1 cellular context compared by ENCODE assay signal in the genomic region with DNA sequence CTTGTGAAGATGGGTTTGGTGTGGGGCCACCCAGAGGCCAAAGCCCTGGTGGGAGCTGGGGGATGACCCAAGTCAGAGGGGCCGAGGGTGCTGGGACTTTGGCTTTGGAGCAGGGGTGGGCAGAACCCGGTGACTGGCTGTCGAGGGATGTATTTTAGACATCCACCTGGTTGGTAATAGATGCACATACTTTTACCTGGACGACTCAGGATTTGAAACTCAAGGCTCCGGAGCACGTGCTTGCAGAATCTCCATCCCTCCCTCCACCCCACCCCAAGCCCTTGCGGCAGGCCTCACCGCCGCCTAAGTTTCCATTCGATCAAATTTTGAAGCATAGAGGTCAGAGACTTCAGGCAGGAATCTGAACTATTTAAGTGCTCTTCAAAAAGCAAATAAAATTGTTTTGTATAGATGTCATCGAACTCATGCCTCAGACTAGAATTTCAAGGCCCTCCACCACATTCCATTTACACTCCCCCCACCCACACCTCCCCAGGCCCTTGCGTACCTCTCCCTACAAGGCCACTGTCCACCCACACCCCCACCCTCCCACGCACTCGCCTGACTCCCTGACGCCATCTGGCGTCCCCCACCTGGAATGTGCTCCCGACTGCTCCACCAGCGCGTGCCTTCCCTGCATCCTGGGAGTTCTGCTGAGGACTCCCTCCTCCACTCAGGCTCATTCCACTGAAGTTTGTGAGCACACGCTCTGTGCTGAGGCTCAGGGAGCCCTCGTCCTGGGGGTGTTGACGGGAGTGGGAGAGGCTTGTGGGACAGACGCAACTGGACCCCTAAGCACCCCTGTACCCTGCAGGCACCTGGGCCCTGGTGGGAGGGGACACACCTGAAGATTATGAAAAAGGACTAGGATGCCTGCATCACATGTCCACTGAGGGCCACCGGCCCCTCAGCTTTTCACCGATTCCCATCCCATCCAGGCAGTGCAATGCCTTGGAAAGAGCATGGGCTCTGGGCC.
A peak's percentile ranks its signal among the peaks of the same experiment; 100 is the strongest.
TF ChIP-seq lines count a peak whose summit lies in the region.

No MANE protein-coding gene starts in this region.

TF ChIP-seq in HepG2, 621 proteins besides CTCF, POLR2A, EP300 and RAD21 (continued from another document and continues in another):
- TF ChIP-seq, protein P1, sequence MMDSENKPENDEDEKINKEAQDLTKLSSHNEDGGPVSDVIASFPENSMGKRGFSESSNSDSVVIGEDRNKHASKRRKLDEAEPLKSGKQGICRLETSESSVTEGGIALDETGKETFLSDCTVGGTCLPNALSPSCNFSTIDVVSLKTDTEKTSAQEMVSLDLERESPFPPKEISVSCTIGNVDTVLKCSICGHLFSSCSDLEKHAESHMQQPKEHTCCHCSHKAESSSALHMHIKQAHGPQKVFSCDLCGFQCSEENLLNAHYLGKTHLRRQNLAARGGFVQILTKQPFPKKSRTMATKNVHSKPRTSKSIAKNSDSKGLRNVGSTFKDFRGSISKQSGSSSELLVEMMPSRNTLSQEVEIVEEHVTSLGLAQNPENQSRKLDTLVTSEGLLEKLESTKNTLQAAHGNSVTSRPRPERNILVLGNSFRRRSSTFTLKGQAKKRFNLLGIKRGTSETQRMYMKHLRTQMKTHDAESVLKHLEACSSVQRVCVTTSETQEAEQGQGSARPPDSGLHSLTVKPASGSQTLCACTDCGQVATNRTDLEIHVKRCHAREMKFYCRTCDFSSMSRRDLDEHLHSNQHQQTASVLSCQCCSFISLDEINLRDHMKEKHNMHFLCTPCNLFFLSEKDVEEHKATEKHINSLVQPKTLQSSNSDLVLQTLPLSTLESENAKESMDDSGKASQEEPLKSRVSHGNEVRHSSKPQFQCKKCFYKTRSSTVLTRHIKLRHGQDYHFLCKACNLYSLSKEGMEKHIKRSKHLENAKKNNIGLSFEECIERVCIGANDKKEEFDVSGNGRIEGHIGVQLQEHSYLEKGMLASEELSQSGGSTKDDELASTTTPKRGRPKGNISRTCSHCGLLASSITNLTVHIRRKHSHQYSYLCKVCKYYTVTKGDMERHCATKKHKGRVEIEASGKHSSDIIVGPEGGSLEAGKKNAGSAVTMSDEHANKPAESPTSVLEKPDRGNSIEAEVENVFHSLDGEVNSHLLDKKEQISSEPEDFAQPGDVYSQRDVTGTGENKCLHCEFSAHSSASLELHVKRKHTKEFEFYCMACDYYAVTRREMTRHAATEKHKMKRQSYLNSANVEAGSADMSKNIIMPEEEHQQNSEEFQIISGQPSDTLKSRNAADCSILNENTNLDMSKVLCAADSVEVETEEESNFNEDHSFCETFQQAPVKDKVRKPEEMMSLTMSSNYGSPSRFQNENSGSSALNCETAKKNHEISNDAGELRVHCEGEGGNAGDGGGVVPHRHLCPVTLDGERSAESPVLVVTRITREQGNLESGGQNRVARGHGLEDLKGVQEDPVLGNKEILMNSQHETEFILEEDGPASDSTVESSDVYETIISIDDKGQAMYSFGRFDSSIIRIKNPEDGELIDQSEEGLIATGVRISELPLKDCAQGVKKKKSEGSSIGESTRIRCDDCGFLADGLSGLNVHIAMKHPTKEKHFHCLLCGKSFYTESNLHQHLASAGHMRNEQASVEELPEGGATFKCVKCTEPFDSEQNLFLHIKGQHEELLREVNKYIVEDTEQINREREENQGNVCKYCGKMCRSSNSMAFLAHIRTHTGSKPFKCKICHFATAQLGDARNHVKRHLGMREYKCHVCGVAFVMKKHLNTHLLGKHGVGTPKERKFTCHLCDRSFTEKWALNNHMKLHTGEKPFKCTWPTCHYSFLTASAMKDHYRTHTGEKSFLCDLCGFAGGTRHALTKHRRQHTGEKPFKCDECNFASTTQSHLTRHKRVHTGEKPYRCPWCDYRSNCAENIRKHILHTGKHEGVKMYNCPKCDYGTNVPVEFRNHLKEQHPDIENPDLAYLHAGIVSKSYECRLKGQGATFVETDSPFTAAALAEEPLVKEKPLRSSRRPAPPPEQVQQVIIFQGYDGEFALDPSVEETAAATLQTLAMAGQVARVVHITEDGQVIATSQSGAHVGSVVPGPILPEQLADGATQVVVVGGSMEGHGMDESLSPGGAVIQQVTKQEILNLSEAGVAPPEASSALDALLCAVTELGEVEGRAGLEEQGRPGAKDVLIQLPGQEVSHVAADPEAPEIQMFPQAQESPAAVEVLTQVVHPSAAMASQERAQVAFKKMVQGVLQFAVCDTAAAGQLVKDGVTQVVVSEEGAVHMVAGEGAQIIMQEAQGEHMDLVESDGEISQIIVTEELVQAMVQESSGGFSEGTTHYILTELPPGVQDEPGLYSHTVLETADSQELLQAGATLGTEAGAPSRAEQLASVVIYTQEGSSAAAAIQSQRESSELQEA (CRISPR knock-in tag; IDR thresholded peaks at IDR 0.05; ENCODE audit: not compliant biosample characterization) = no peak
- TF ChIP-seq ZNF543 (CRISPR knock-in tag; IDR thresholded peaks at IDR 0.05) (no peak), CHD2 (IDR thresholded peaks at IDR 0.05; ENCODE audit: low read depth, low read length) (no peak), SMAD3 (CRISPR knock-in tag; IDR thresholded peaks at IDR 0.05) (no peak), U2AF2 (IDR thresholded peaks at IDR 0.05; ENCODE audit: low read depth, low read length) (no peak), ZNF780A (CRISPR knock-in tag; IDR thresholded peaks at IDR 0.05) (no peak), MEIS2 (CRISPR knock-in tag; IDR thresholded peaks at IDR 0.05) (no peak; the same call in 1 of the 2 replicates), TAF15 (IDR thresholded peaks at IDR 0.05; ENCODE audit: low read depth, low read length, poor library complexity, severe bottlenecking) (no peak), CEBPG (CRISPR knock-in tag; IDR thresholded peaks at IDR 0.05) (no peak), ZNF841 (CRISPR knock-in tag; IDR thresholded peaks at IDR 0.05; ENCODE audit: borderline replicate concordance) (no peak), ZNF678 (CRISPR knock-in tag; IDR thresholded peaks at IDR 0.05) (no peak), ZSCAN9 (CRISPR knock-in tag; IDR thresholded peaks at IDR 0.05; ENCODE audit: borderline replicate concordance) (no peak), POLR2AphosphoS5 (IDR thresholded peaks at IDR 0.05; ENCODE audit: low read depth, low read length) (no peak), ZNF326 (CRISPR knock-in tag; IDR thresholded peaks at IDR 0.05; ENCODE audit: borderline replicate concordance) (no peak), ZBTB38 (CRISPR knock-in tag; IDR thresholded peaks at IDR 0.05) (peak; percentile 59; the same call in 1 of the 2 replicates), ZNF292 (CRISPR knock-in tag; IDR thresholded peaks at IDR 0.05; ENCODE audit: borderline replicate concordance, low read depth) (peak; percentile 53; the same call in 1 of the 2 replicates)
- TF ChIP-seq, protein P2, sequence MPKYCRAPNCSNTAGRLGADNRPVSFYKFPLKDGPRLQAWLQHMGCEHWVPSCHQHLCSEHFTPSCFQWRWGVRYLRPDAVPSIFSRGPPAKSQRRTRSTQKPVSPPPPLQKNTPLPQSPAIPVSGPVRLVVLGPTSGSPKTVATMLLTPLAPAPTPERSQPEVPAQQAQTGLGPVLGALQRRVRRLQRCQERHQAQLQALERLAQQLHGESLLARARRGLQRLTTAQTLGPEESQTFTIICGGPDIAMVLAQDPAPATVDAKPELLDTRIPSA (CRISPR knock-in tag; IDR thresholded peaks at IDR 0.05; ENCODE audit: borderline replicate concordance) = no peak
- TF ChIP-seq, protein P3, sequence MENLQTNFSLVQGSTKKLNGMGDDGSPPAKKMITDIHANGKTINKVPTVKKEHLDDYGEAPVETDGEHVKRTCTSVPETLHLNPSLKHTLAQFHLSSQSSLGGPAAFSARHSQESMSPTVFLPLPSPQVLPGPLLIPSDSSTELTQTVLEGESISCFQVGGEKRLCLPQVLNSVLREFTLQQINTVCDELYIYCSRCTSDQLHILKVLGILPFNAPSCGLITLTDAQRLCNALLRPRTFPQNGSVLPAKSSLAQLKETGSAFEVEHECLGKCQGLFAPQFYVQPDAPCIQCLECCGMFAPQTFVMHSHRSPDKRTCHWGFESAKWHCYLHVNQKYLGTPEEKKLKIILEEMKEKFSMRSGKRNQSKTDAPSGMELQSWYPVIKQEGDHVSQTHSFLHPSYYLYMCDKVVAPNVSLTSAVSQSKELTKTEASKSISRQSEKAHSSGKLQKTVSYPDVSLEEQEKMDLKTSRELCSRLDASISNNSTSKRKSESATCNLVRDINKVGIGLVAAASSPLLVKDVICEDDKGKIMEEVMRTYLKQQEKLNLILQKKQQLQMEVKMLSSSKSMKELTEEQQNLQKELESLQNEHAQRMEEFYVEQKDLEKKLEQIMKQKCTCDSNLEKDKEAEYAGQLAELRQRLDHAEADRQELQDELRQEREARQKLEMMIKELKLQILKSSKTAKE (CRISPR knock-in tag; IDR thresholded peaks at IDR 0.05; ENCODE audit: borderline replicate concordance) = peak; percentile 50
- TF ChIP-seq, protein P4, sequence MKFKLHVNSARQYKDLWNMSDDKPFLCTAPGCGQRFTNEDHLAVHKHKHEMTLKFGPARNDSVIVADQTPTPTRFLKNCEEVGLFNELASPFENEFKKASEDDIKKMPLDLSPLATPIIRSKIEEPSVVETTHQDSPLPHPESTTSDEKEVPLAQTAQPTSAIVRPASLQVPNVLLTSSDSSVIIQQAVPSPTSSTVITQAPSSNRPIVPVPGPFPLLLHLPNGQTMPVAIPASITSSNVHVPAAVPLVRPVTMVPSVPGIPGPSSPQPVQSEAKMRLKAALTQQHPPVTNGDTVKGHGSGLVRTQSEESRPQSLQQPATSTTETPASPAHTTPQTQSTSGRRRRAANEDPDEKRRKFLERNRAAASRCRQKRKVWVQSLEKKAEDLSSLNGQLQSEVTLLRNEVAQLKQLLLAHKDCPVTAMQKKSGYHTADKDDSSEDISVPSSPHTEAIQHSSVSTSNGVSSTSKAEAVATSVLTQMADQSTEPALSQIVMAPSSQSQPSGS (CRISPR knock-in tag; IDR thresholded peaks at IDR 0.05) = peak; percentile 56; the same call in 1 of the 2 replicates
- TF ChIP-seq, protein P5, sequence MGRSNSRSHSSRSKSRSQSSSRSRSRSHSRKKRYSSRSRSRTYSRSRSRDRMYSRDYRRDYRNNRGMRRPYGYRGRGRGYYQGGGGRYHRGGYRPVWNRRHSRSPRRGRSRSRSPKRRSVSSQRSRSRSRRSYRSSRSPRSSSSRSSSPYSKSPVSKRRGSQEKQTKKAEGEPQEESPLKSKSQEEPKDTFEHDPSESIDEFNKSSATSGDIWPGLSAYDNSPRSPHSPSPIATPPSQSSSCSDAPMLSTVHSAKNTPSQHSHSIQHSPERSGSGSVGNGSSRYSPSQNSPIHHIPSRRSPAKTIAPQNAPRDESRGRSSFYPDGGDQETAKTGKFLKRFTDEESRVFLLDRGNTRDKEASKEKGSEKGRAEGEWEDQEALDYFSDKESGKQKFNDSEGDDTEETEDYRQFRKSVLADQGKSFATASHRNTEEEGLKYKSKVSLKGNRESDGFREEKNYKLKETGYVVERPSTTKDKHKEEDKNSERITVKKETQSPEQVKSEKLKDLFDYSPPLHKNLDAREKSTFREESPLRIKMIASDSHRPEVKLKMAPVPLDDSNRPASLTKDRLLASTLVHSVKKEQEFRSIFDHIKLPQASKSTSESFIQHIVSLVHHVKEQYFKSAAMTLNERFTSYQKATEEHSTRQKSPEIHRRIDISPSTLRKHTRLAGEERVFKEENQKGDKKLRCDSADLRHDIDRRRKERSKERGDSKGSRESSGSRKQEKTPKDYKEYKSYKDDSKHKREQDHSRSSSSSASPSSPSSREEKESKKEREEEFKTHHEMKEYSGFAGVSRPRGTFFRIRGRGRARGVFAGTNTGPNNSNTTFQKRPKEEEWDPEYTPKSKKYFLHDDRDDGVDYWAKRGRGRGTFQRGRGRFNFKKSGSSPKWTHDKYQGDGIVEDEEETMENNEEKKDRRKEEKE (IDR thresholded peaks at IDR 0.05) = no peak
- TF ChIP-seq, protein P6, sequence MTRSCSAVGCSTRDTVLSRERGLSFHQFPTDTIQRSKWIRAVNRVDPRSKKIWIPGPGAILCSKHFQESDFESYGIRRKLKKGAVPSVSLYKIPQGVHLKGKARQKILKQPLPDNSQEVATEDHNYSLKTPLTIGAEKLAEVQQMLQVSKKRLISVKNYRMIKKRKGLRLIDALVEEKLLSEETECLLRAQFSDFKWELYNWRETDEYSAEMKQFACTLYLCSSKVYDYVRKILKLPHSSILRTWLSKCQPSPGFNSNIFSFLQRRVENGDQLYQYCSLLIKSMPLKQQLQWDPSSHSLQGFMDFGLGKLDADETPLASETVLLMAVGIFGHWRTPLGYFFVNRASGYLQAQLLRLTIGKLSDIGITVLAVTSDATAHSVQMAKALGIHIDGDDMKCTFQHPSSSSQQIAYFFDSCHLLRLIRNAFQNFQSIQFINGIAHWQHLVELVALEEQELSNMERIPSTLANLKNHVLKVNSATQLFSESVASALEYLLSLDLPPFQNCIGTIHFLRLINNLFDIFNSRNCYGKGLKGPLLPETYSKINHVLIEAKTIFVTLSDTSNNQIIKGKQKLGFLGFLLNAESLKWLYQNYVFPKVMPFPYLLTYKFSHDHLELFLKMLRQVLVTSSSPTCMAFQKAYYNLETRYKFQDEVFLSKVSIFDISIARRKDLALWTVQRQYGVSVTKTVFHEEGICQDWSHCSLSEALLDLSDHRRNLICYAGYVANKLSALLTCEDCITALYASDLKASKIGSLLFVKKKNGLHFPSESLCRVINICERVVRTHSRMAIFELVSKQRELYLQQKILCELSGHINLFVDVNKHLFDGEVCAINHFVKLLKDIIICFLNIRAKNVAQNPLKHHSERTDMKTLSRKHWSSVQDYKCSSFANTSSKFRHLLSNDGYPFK (CRISPR knock-in tag; IDR thresholded peaks at IDR 0.05; ENCODE audit: borderline replicate concordance) = no peak
- TF ChIP-seq, protein P7, sequence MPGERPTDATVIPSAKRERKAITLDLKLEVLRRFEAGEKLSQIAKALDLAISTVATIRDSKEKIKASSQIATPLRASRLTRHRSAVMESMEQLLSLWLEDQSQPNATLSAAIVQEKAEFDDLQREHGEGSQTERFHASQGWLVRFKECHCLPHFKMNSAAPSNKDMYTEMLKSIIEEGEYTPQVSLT (CRISPR knock-in tag; IDR thresholded peaks at IDR 0.05; ENCODE audit: borderline replicate concordance, low read depth) = no peak
- TF ChIP-seq, protein P8, sequence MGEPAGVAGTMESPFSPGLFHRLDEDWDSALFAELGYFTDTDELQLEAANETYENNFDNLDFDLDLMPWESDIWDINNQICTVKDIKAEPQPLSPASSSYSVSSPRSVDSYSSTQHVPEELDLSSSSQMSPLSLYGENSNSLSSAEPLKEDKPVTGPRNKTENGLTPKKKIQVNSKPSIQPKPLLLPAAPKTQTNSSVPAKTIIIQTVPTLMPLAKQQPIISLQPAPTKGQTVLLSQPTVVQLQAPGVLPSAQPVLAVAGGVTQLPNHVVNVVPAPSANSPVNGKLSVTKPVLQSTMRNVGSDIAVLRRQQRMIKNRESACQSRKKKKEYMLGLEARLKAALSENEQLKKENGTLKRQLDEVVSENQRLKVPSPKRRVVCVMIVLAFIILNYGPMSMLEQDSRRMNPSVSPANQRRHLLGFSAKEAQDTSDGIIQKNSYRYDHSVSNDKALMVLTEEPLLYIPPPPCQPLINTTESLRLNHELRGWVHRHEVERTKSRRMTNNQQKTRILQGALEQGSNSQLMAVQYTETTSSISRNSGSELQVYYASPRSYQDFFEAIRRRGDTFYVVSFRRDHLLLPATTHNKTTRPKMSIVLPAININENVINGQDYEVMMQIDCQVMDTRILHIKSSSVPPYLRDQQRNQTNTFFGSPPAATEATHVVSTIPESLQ (CRISPR knock-in tag; conservative IDR thresholded peaks at IDR 0.05) = no peak
